In the genomic region with DNA sequence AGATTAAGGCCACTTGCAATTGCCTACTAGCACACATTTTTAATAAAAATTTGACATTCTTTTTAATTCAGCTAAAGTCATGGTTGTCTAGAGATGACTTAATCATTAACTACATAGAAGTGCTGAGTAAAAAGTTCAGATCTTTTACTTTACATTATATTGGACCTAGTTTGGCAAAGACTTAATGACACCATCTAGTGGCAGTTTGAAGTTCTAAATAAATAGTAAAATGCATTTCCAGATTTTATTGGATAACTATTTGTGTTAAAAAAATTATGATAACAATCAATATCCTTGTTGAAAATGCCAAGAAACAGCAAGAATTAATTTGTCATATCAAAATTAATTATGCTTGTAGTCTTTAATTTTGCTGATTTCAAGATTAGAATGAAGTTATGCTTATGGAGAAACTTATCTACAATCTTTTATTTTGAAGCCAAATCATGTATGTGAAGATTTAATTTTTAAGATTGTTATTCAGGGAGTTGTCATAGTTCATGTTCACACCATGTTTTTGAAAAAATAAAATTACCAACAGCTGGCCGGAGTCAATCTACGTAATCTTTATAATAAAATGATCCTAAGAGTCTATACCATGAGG, we compare ENCODE assay signal across 9 cellular contexts.
DNase-seq lines count a peak whose midpoint lies in the region; ATAC-seq and TF ChIP-seq lines count a peak whose summit lies in the region.
"Had no signal": no experiment of that assay in that cellular context is flagged by ENCODE, and none has a peak within 500 bp of the region (broad histone marks: within the 10 kb centered on the region; RNA-seq: fewer than 3 reads in every experiment).

No MANE protein-coding gene starts in this region.

- H4K20me1 ChIP-seq in neural progenitor cell (ENCODE audit: low read depth): no peaks in the 10 kb centered on the region

- TF ChIP-seq CTCF in GM12872 (IDR thresholded peaks at IDR 0.05; ENCODE audit: insufficient read depth, low read depth, low read length) (peak; percentile 29; the same call in 1 of the 3 replicates), LNCaP clone FGC (IDR thresholded peaks at IDR 0.05; ENCODE audit: control insufficient read depth, extremely low read depth, insufficient read depth) (peak; percentile 50), brain (conservative IDR thresholded peaks at IDR 0.05) (peak; percentile 27 to 58), neural progenitor cell (IDR thresholded peaks at IDR 0.05) (peak; percentile 72)

- no peak overlapping the region for H3K9ac ChIP-seq in neural progenitor cell

- H3K9me3 Mint-ChIP-seq in brain: peaks cover 0 to 4% (median 0%) of the 10 kb centered on the region in 5 experiments
- no peaks in the 10 kb centered on the region for H3K9me3 Mint-ChIP-seq in neural progenitor cell

- H3K36me3 Mint-ChIP-seq in brain (no peaks in the 10 kb centered on the region), neural progenitor cell (no peaks in the 10 kb centered on the region)

- no peaks in the 10 kb centered on the region for H3K4me1 ChIP-seq in neural progenitor cell

- H3K4me3 ChIP-seq in LNCaP clone FGC (ENCODE audit: low read depth, low read length) (no peak overlapping the region), neural progenitor cell (no peak overlapping the region)

- no peak overlapping the region for H3K27ac Mint-ChIP-seq in brain
- no peak overlapping the region for H3K27ac Mint-ChIP-seq in neural progenitor cell

- no peaks in the 10 kb centered on the region for H3K27me3 Mint-ChIP-seq in brain
- H3K27me3 Mint-ChIP-seq in neural progenitor cell (ENCODE audit: insufficient read depth, low read depth): no peaks in the 10 kb centered on the region

- H3K36me3 ChIP-seq in neural progenitor cell: no peaks in the 10 kb centered on the region

- ATAC-seq in HG03460 (IDR thresholded peaks at IDR 0.05; ENCODE audit: unreplicated experiment) (no peak), HG02970 (IDR thresholded peaks at IDR 0.05; ENCODE audit: low FRiP score, unreplicated experiment) (no peak)

- H3K4me3 Mint-ChIP-seq in brain: no peak overlapping the region
- H3K4me3 Mint-ChIP-seq in neural progenitor cell: no peak overlapping the region

- no peaks in the 10 kb centered on the region for H3K79me2 ChIP-seq in neural progenitor cell (ENCODE audit: low read depth)

- no peak overlapping the region for H3K4me2 ChIP-seq in neural progenitor cell

- no peaks in the 10 kb centered on the region for H3K9me3 ChIP-seq in neural progenitor cell (ENCODE audit: low read depth)

- no peak overlapping the region for H2AFZ ChIP-seq in neural progenitor cell (replicated peaks)

- H3K27me3 ChIP-seq in neural progenitor cell: no peaks in the 10 kb centered on the region

- no peaks in the 10 kb centered on the region for H3F3A ChIP-seq in neural progenitor cell (ENCODE audit: low read depth)

- no peak overlapping the region for H3K27ac ChIP-seq in neural progenitor cell

- H3K4me1 Mint-ChIP-seq in brain: peaks cover 26% of the 10 kb centered on the region
- H3K4me1 Mint-ChIP-seq in neural progenitor cell: no peaks in the 10 kb centered on the region

- DNase-seq in LNCaP clone FGC (ENCODE audit: low read depth) (no peak), neural progenitor cell (ENCODE audit: low spot score) (peak; percentile 5), cerebellar cortex (ENCODE audit: low spot score) (no peak), NCI-H1436 treated with DMSO at 0.1 percent for 48 hours (lab: John Stamatoyannopoulos, UW) (no peak)
- DNase-seq: NK-92 treated with Interleukin-12 subunit alpha and Interleukin-12 subunit beta, amount 100 ng/mL, for 24 hours had no signal
